In the genomic region with DNA sequence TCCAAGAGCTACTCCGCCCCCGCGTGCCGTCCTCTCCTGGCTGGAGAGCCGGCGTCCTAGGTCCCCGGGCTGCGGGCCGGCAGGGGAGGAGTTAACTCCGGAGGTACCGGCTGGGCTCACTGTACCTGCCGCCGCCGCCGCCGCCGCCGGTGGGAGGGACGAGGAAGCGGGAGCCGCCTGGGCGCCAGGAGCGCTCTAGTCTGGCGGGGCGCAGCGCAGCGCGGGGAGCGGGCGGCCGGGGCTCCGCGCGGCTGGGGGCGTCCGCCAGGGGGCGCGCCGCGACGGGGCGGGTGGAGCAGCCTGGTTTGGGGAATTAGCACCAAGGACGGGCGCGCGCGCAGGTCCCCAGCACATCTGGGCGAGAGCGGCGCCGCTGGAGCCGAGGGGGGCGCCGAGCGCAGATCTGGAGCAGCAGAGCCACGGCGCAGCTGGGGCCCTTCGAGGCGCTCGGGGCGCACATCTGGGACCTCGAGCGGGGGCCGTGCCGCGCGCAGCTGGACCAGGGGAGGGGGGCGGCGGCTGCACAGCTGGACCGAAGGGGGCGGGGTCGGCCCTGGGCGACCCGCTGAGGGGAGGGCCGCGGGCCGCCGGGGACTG, we compare ENCODE assay signal across 8 cellular contexts. TPM values are rescaled to one million over a fixed set of nuclear protein-coding genes. Genes with fewer than 3 reads are reported as not detected.
DNase-seq lines count a peak whose midpoint lies in the region; ATAC-seq and TF ChIP-seq lines count a peak whose summit lies in the region.

A gene (plus strand): TSS at position 348 of the 597 bp plus-strand sequence. CDS start 349 bp downstream, outside the sequence.

- H3K9ac ChIP-seq in rectal smooth muscle tissue (ENCODE audit: low read length), result peak within 1 kb of the TSS; percentile 28

- peaks cover 3% of the 10 kb centered on the region for H3K4me1 Mint-ChIP-seq in activated naive CD4-positive, alpha-beta T cell treated with anti-CD3 and anti-CD28 coated beads, Interleukin-2, amount 50 U/mL, for 24 hours

- intact Hi-C loops in heart left ventricle (cut with DNase I), result loop anchor here in 4 of 10 donors (5.0 to 10.0 kb wide), 5 partner anchors 37 to 509 kb away; a partner anchor contains a TSS

- no peaks in the 10 kb centered on the region for H3K36me3 ChIP-seq in BE2C
- no peaks in the 10 kb centered on the region for H3K36me3 ChIP-seq in heart left ventricle
- peaks cover 3% of the 10 kb centered on the region for H3K36me3 ChIP-seq in rectal smooth muscle tissue (ENCODE audit: control insufficient read depth, insufficient read depth, low read length)

- H3K4me3 ChIP-seq in BE2C (ENCODE audit: low read depth, low read length) (peak within 1 kb of the TSS; percentile 51), HFF-Myc (replicated peaks; ENCODE audit: low read depth, low read length) (peak within 1 kb of the TSS; percentile 41), heart left ventricle (peak within 1 kb of the TSS; percentile 61 to 92 (median 68)), rectal smooth muscle tissue (ENCODE audit: low read length) (peak within 1 kb of the TSS; percentile 61)

- DNase-seq in BE2C (peak; percentile 60), HFF-Myc (ENCODE audit: extremely low read depth, low read depth) (no peak), SK-MEL-5 (ENCODE audit: low read depth, low spot score) (peak; percentile 45), heart left ventricle (peak; percentile 62 to 86 (median 77)), cortex of kidney (lab: John Stamatoyannopoulos, UW) (no peak), inferior parietal cortex (ENCODE audit: extremely low spot score) (no peak)

- TF ChIP-seq CTCF in BE2C (IDR thresholded peaks at IDR 0.05; ENCODE audit: low read depth, low read length) (peak; percentile 6; the same call in 1 of the 2 replicates), HFF-Myc (IDR thresholded peaks at IDR 0.05; ENCODE audit: low read depth, low read length, missing control alignments) (no peak), heart left ventricle (IDR thresholded peaks at IDR 0.05) (peak; percentile 18 to 84 (median 59))

- 1 to 4% (median 2%) methylated on average over 25 to 78 of the region's 78 CpGs for WGBS in heart left ventricle, 4 donors

- H3K4me3 Mint-ChIP-seq in activated naive CD4-positive, alpha-beta T cell treated with anti-CD3 and anti-CD28 coated beads, Interleukin-2, amount 50 U/mL, for 24 hours, result peak within 1 kb of the TSS; percentile 70

- no peaks in the 10 kb centered on the region for H3K9me3 Mint-ChIP-seq in activated naive CD4-positive, alpha-beta T cell treated with anti-CD3 and anti-CD28 coated beads, Interleukin-2, amount 50 U/mL, for 24 hours

- peaks cover 64% of the 10 kb centered on the region for H3K27me3 ChIP-seq in BE2C
- peaks cover 0 to 27% (median 0%) of the 10 kb centered on the region in 9 donors for H3K27me3 ChIP-seq in heart left ventricle
- H3K27me3 ChIP-seq in rectal smooth muscle tissue (ENCODE audit: control insufficient read depth, insufficient read depth, low read length), result peaks cover 2% of the 10 kb centered on the region

- in situ Hi-C loops in SK-MEL-5 (cut with HindIII; ENCODE audit: low pct_unique_long_range_greater_than_20kb, low sequenced_read_pairs), result no loop called here

- H3K9me3 ChIP-seq in BE2C (no peaks in the 10 kb centered on the region), heart left ventricle (no peaks in the 10 kb centered on the region)

- no peak within 1 kb of the TSS for H3K27ac Mint-ChIP-seq in activated naive CD4-positive, alpha-beta T cell treated with anti-CD3 and anti-CD28 coated beads, Interleukin-2, amount 50 U/mL, for 24 hours

- H3K36me3 Mint-ChIP-seq in activated naive CD4-positive, alpha-beta T cell treated with anti-CD3 and anti-CD28 coated beads, Interleukin-2, amount 50 U/mL, for 24 hours, result no peaks in the 10 kb centered on the region

- H3K4me1 ChIP-seq in BE2C (no peaks in the 10 kb centered on the region), heart left ventricle (peaks cover 4 to 44% (median 23%) of the 10 kb centered on the region in 12 donors), rectal smooth muscle tissue (ENCODE audit: control insufficient read depth, insufficient read depth, low read length) (peaks cover 20% of the 10 kb centered on the region)

- H3K27ac ChIP-seq in heart left ventricle, result peak within 1 kb of the TSS in 11 of 12 donors; percentile 13 to 89 (median 71)
- peak within 1 kb of the TSS; percentile 89 for H3K27ac ChIP-seq in rectal smooth muscle tissue (ENCODE audit: low read depth, low read length)

- peaks cover 23% of the 10 kb centered on the region for H3K27me3 Mint-ChIP-seq in activated naive CD4-positive, alpha-beta T cell treated with anti-CD3 and anti-CD28 coated beads, Interleukin-2, amount 50 U/mL, for 24 hours

- ATAC-seq in heart left ventricle, result peak; percentile 2 to 65 (median 33)

- no peak for TF ChIP-seq POLR2A in heart left ventricle (IDR thresholded peaks at IDR 0.05)

RNA-seq across cellular contexts. Expression of the gene that starts here (rescaled TPM):
- not detected for polyA plus RNA-seq in BE2C (2012; ENCODE audit: insufficient read depth, insufficient read length, low read depth)
- total RNA-seq in SK-MEL-5 (2014; rRNA removed; shearing (Covaris generic)), result 0.26 and 0.35 TPM in 2 replicates
- polyA plus RNA-seq in SK-MEL-5 (2015; cell fraction: cytosol; rRNA removed), result 0.15 TPM in 1 of 2 replicates, not detected in the other
- polyA plus RNA-seq in SK-MEL-5 (2015; cell fraction: nucleus; rRNA removed), result 0.05 TPM in 1 of 2 replicates, not detected in the other
- 1 to 10 TPM; 2.5 to 6.8 (median 4.5) TPM for total RNA-seq in heart left ventricle
- polyA plus RNA-seq in heart left ventricle, result 1 to 10 TPM; 4.0 to 7.9 TPM

Comparison
In these comparisons a context has a peak if more than half of its experiments do, and no peak if none do; other contexts are left out.
1. Peak in DNase-seq in SK-MEL-5; RNA of the gene not detected or under 1 TPM.
2. DNase-seq: peak in BE2C (single experiment) and heart left ventricle (5 of 5); none in HFF-Myc (single experiment), cortex of kidney (single experiment) and inferior parietal cortex (single experiment).
3. Peak in every context shown above with its lines, with median percentiles within 50 percentile points of each other: H3K4me3 ChIP-seq.